ENCODE assay signal across 1 cellular context in the genomic region with DNA sequence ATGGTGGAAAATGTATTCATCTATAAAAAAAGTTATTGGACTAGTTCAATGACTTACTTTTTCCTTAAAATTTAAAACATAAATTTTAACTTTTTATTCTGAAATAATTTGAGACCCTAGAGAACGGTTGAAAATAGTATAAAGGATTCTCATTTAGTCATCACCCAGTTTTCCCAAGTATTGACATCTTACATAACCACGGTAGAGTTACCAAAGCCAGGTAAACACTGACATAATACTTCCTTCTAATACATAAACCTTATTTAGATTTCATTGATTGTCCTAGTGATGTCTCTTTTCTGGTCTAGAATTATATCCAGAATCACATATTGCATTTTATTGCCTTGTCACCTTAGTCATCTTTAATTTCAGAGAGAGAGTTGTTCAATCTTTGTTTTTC.
TF ChIP-seq lines count a peak whose summit lies in the region.

No MANE protein-coding gene starts in this region.

TF ChIP-seq in HepG2, 621 proteins besides CTCF, POLR2A, EP300 and RAD21 (continued from another document and continues in another):
- TF ChIP-seq FOXP1 (IDR thresholded peaks at IDR 0.05) (no peak), FOXP1 (CRISPR knock-in tag; IDR thresholded peaks at IDR 0.05) (peak; percentile 56), ZNF546 (CRISPR knock-in tag; conservative IDR thresholded peaks at IDR 0.05) (no peak), NCOA2 (CRISPR knock-in tag; IDR thresholded peaks at IDR 0.05) (no peak), PHF8 (CRISPR knock-in tag; IDR thresholded peaks at IDR 0.05) (no peak), ZNF138 (CRISPR knock-in tag; IDR thresholded peaks at IDR 0.05; ENCODE audit: low read depth) (no peak), HDAC1 (CRISPR knock-in tag; IDR thresholded peaks at IDR 0.05) (no peak), MAFG (CRISPR knock-in tag; IDR thresholded peaks at IDR 0.05) (no peak), RARA (CRISPR knock-in tag; IDR thresholded peaks at IDR 0.05) (peak; percentile 63), DR1 (CRISPR knock-in tag; IDR thresholded peaks at IDR 0.05) (no peak), ZNF431 (CRISPR knock-in tag; IDR thresholded peaks at IDR 0.05; ENCODE audit: borderline replicate concordance, low read depth) (no peak), FOXA3 (CRISPR knock-in tag; IDR thresholded peaks at IDR 0.05) (peak; percentile 73; the same call in 1 of the 2 replicates), NFE2 (CRISPR knock-in tag; IDR thresholded peaks at IDR 0.05) (no peak), BRD4 (CRISPR knock-in tag; IDR thresholded peaks at IDR 0.05) (no peak), TFDP2 (CRISPR knock-in tag; IDR thresholded peaks at IDR 0.05) (no peak), PITX1 (CRISPR knock-in tag; IDR thresholded peaks at IDR 0.05) (no peak), RFXAP (CRISPR knock-in tag; IDR thresholded peaks at IDR 0.05; ENCODE audit: borderline replicate concordance) (no peak), CHCHD3 (CRISPR knock-in tag; IDR thresholded peaks at IDR 0.05) (no peak), FOXK1 (CRISPR knock-in tag; IDR thresholded peaks at IDR 0.05; ENCODE audit: borderline replicate concordance, low read depth) (0 out of 2 replicates have a peak, but pooled peaks have one; percentile 42), NFKBIZ (CRISPR knock-in tag; IDR thresholded peaks at IDR 0.05) (no peak), PPARG (CRISPR knock-in tag; conservative IDR thresholded peaks at IDR 0.05) (0 out of 2 replicates have a peak, but pooled peaks have one; percentile 38), BCL6 (CRISPR knock-in tag; IDR thresholded peaks at IDR 0.05) (peak; percentile 32; the same call in 1 of the 2 replicates), NCOA5 (CRISPR knock-in tag; IDR thresholded peaks at IDR 0.05) (no peak), ZNF724P (CRISPR knock-in tag; IDR thresholded peaks at IDR 0.05; ENCODE audit: borderline replicate concordance) (no peak), ZFP91 (CRISPR knock-in tag; IDR thresholded peaks at IDR 0.05; ENCODE audit: borderline replicate concordance) (no peak), HOMEZ (CRISPR knock-in tag; IDR thresholded peaks at IDR 0.05; ENCODE audit: low read depth) (peak; percentile 97; the same call in 1 of the 2 replicates), ZC3H4 (CRISPR knock-in tag; IDR thresholded peaks at IDR 0.05; ENCODE audit: borderline replicate concordance) (no peak), ZNF839 (CRISPR knock-in tag; IDR thresholded peaks at IDR 0.05; ENCODE audit: borderline replicate concordance) (no peak), ZSCAN31 (CRISPR knock-in tag; IDR thresholded peaks at IDR 0.05; ENCODE audit: low read depth) (no peak), ZNF430 (CRISPR knock-in tag; IDR thresholded peaks at IDR 0.05) (no peak), KLF12 (CRISPR knock-in tag; IDR thresholded peaks at IDR 0.05; ENCODE audit: borderline replicate concordance) (no peak), ZNF282 (IDR thresholded peaks at IDR 0.05; ENCODE audit: partially characterized antibody) (no peak), ZNF451 (CRISPR knock-in tag; IDR thresholded peaks at IDR 0.05) (no peak), TAF15 (IDR thresholded peaks at IDR 0.05; ENCODE audit: low read depth, low read length, poor library complexity, severe bottlenecking) (no peak)
- TF ChIP-seq, protein P1, sequence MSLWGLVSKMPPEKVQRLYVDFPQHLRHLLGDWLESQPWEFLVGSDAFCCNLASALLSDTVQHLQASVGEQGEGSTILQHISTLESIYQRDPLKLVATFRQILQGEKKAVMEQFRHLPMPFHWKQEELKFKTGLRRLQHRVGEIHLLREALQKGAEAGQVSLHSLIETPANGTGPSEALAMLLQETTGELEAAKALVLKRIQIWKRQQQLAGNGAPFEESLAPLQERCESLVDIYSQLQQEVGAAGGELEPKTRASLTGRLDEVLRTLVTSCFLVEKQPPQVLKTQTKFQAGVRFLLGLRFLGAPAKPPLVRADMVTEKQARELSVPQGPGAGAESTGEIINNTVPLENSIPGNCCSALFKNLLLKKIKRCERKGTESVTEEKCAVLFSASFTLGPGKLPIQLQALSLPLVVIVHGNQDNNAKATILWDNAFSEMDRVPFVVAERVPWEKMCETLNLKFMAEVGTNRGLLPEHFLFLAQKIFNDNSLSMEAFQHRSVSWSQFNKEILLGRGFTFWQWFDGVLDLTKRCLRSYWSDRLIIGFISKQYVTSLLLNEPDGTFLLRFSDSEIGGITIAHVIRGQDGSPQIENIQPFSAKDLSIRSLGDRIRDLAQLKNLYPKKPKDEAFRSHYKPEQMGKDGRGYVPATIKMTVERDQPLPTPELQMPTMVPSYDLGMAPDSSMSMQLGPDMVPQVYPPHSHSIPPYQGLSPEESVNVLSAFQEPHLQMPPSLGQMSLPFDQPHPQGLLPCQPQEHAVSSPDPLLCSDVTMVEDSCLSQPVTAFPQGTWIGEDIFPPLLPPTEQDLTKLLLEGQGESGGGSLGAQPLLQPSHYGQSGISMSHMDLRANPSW (CRISPR knock-in tag; IDR thresholded peaks at IDR 0.05; ENCODE audit: borderline replicate concordance) = no peak
- TF ChIP-seq, protein P2, sequence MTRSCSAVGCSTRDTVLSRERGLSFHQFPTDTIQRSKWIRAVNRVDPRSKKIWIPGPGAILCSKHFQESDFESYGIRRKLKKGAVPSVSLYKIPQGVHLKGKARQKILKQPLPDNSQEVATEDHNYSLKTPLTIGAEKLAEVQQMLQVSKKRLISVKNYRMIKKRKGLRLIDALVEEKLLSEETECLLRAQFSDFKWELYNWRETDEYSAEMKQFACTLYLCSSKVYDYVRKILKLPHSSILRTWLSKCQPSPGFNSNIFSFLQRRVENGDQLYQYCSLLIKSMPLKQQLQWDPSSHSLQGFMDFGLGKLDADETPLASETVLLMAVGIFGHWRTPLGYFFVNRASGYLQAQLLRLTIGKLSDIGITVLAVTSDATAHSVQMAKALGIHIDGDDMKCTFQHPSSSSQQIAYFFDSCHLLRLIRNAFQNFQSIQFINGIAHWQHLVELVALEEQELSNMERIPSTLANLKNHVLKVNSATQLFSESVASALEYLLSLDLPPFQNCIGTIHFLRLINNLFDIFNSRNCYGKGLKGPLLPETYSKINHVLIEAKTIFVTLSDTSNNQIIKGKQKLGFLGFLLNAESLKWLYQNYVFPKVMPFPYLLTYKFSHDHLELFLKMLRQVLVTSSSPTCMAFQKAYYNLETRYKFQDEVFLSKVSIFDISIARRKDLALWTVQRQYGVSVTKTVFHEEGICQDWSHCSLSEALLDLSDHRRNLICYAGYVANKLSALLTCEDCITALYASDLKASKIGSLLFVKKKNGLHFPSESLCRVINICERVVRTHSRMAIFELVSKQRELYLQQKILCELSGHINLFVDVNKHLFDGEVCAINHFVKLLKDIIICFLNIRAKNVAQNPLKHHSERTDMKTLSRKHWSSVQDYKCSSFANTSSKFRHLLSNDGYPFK (CRISPR knock-in tag; IDR thresholded peaks at IDR 0.05; ENCODE audit: borderline replicate concordance) = no peak
- TF ChIP-seq, protein P3, sequence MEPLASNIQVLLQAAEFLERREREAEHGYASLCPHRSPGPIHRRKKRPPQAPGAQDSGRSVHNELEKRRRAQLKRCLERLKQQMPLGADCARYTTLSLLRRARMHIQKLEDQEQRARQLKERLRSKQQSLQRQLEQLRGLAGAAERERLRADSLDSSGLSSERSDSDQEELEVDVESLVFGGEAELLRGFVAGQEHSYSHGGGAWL (CRISPR knock-in tag; IDR thresholded peaks at IDR 0.05) = no peak
- TF ChIP-seq, protein P4, sequence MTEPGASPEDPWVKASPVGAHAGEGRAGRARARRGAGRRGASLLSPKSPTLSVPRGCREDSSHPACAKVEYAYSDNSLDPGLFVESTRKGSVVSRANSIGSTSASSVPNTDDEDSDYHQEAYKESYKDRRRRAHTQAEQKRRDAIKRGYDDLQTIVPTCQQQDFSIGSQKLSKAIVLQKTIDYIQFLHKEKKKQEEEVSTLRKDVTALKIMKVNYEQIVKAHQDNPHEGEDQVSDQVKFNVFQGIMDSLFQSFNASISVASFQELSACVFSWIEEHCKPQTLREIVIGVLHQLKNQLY (CRISPR knock-in tag; IDR thresholded peaks at IDR 0.05) = no peak
- TF ChIP-seq, protein P5, sequence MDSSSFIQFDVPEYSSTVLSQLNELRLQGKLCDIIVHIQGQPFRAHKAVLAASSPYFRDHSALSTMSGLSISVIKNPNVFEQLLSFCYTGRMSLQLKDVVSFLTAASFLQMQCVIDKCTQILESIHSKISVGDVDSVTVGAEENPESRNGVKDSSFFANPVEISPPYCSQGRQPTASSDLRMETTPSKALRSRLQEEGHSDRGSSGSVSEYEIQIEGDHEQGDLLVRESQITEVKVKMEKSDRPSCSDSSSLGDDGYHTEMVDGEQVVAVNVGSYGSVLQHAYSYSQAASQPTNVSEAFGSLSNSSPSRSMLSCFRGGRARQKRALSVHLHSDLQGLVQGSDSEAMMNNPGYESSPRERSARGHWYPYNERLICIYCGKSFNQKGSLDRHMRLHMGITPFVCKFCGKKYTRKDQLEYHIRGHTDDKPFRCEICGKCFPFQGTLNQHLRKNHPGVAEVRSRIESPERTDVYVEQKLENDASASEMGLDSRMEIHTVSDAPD (CRISPR knock-in tag; IDR thresholded peaks at IDR 0.05) = no peak
- TF ChIP-seq, protein P6, sequence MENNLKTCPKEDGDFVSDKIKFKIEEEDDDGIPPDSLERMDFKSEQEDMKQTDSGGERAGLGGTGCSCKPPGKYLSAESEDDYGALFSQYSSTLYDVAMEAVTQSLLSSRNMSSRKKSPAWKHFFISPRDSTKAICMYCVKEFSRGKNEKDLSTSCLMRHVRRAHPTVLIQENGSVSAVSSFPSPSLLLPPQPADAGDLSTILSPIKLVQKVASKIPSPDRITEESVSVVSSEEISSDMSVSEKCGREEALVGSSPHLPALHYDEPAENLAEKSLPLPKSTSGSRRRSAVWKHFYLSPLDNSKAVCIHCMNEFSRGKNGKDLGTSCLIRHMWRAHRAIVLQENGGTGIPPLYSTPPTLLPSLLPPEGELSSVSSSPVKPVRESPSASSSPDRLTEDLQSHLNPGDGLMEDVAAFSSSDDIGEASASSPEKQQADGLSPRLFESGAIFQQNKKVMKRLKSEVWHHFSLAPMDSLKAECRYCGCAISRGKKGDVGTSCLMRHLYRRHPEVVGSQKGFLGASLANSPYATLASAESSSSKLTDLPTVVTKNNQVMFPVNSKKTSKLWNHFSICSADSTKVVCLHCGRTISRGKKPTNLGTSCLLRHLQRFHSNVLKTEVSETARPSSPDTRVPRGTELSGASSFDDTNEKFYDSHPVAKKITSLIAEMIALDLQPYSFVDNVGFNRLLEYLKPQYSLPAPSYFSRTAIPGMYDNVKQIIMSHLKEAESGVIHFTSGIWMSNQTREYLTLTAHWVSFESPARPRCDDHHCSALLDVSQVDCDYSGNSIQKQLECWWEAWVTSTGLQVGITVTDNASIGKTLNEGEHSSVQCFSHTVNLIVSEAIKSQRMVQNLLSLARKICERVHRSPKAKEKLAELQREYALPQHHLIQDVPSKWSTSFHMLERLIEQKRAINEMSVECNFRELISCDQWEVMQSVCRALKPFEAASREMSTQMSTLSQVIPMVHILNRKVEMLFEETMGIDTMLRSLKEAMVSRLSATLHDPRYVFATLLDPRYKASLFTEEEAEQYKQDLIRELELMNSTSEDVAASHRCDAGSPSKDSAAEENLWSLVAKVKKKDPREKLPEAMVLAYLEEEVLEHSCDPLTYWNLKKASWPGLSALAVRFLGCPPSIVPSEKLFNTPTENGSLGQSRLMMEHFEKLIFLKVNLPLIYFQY (CRISPR knock-in tag; IDR thresholded peaks at IDR 0.05; ENCODE audit: borderline replicate concordance) = no peak
- TF ChIP-seq, protein P7, sequence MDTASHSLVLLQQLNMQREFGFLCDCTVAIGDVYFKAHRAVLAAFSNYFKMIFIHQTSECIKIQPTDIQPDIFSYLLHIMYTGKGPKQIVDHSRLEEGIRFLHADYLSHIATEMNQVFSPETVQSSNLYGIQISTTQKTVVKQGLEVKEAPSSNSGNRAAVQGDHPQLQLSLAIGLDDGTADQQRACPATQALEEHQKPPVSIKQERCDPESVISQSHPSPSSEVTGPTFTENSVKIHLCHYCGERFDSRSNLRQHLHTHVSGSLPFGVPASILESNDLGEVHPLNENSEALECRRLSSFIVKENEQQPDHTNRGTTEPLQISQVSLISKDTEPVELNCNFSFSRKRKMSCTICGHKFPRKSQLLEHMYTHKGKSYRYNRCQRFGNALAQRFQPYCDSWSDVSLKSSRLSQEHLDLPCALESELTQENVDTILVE (CRISPR knock-in tag; IDR thresholded peaks at IDR 0.05) = no peak
